ENCODE assay signal across 37 cellular contexts in genomic region chr22:32844251-32844650, GRCh38. TPM values are rescaled to one million over a fixed set of nuclear protein-coding genes. Genes with fewer than 3 reads are reported as not detected.
"Had no signal": no experiment of that assay in that cellular context is flagged by ENCODE, and none has a peak within 500 bp of the region (broad histone marks: within the 10 kb centered on the region; RNA-seq: fewer than 3 reads in every experiment).

No MANE protein-coding gene starts in this region.

- H3K27me3 ChIP-seq: ascending aorta, cardiac muscle cell, MG63 had no signal

- H3K4me2 ChIP-seq: PC-9 had no signal

- H2AFZ ChIP-seq: PC-9 had no signal

- H3K9me3 ChIP-seq: ascending aorta, MG63 had no signal

- DNase-seq: activated CD4-positive, alpha-beta memory T cell treated with anti-CD3 and anti-CD28 coated beads, Interleukin-2, amount 10 ng/mL, durations not matched to agents 7 days and 5 days; activated CD4-positive, alpha-beta T cell treated with anti-CD3 and anti-CD28 coated beads for 1 hour; activated CD4-positive, alpha-beta T cell treated with anti-CD3 and anti-CD28 coated beads for 48 hours; activated CD4-positive, CD25-positive, alpha-beta regulatory T cell; activated CD8-positive, alpha-beta memory T cell treated with anti-CD3 and anti-CD28 coated beads for 24 hours; activated CD8-positive, alpha-beta memory T cell treated with anti-CD3 and anti-CD28 coated beads, Interleukin-2, amount 10 ng/mL, durations not matched to agents 7 days and 5 days; activated CD8-positive, alpha-beta memory T cell treated with anti-CD3 and anti-CD28 coated beads, Interleukin-2, amount 50 U/mL, for 48 hours; activated gamma-delta T cell; activated naive CD4-positive, alpha-beta T cell treated with Interleukin-2 at 50 U/mL for 16 hours; activated naive CD8-positive, alpha-beta T cell treated with anti-CD3 and anti-CD28 coated beads, Interleukin-2, amount 10 ng/mL, durations not matched to agents 7 days and 5 days; activated T-cell treated with anti-CD3 and anti-CD28 coated beads, Interleukin-2, amount 50 U/mL, for 48 hours; amygdala; Kasumi-1; KBM-7; MG63; NCI-H1048; NCI-H1105 treated with DMSO at 0.1 percent for 48 hours; NCI-H1436; NCI-H1694; NCI-H1930; NCI-H2081 treated with DMSO at 0.1 percent for 48 hours; NCI-H226; NCI-H446 treated with DMSO at 0.1 percent for 48 hours; NCI-H526; NCI-H748 treated with DMSO at 0.1 percent for 48 hours; NK-92 treated with Interleukin-12 subunit alpha and Interleukin-12 subunit beta, amount 100 ng/mL, for 24 hours; PC-9; SW 1271; T-helper 1 cell; T-helper 2 cell; T-helper 9 cell; WERI-Rb-1 had no signal

- H3K27ac ChIP-seq: ascending aorta, cardiac muscle cell, PC-9, RWPE1, WERI-Rb-1 had no signal

- ATAC-seq: activated CD8-positive, alpha-beta memory T cell treated with anti-CD3 and anti-CD28 coated beads, Interleukin-2, amount 10 ng/mL, durations not matched to agents 7 days and 5 days; activated T-helper 17 cell treated with anti-CD3 and anti-CD28 coated beads, Interleukin-2, amount 50 U/mL, for 72 hours; Right ventricle myocardium inferior had no signal

- H3K36me3 ChIP-seq: ascending aorta, cardiac muscle cell, WERI-Rb-1 had no signal

- H3K4me3 ChIP-seq: ascending aorta, cardiac muscle cell, MG63, PC-9 had no signal

RNA-seq across cellular contexts. Expression of gene TIMP3, which starts 42.7 kb away (rescaled TPM):
- total RNA-seq: activated CD4-positive, alpha-beta memory T cell treated with anti-CD3 and anti-CD28 coated beads, Interleukin-2, amount 10 ng/mL, durations not matched to agents 7 days and 5 days; activated CD8-positive, alpha-beta memory T cell treated with anti-CD3 and anti-CD28 coated beads, Interleukin-2, amount 10 ng/mL, durations not matched to agents 7 days and 5 days; activated T-helper 17 cell treated with anti-CD3 and anti-CD28 coated beads, Interleukin-2, amount 50 U/mL, for 72 hours had no signal
